Comparison of ENCODE assay signal across 1 cellular context in the genomic region with DNA sequence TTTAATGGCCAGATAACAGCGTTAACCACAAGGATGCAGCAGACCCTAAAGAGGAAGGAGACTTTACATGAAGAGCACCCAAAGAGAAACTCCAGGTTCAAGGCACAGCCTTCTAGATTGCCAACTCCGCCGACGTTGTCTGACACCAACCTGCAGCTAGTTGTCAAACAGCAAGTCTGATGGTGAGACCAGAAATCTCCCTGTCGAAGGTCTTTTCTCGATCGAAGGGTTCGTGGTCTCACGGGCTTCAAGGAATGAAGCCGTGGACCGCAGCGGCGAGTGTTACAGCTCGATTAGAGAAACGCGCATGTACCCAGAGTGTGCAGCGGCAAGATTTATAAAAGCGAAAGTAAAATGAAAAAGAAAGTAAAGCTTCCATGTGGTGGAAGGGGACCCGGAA.
TF ChIP-seq lines count a peak whose summit lies in the region.

No MANE protein-coding gene starts in this region.

TF ChIP-seq in K562, 482 proteins besides CTCF, POLR2A, EP300 and RAD21 (continued from another document):
- no peak for TF ChIP-seq ETV6 (IDR thresholded peaks at IDR 0.05; ENCODE audit: borderline replicate concordance in 1 of 2, low read depth in 2 of 2, low read length in 1 of 2)
- TF ChIP-seq ETV6 (CRISPR knock-in tag; IDR thresholded peaks at IDR 0.05; ENCODE audit: borderline replicate concordance) = no peak
- TF ChIP-seq POLR3G (IDR thresholded peaks at IDR 0.05; ENCODE audit: extremely low read depth, insufficient read length, insufficient replicate concordance) = no peak
- peak; percentile 15; the same call in 1 of the 2 replicates for TF ChIP-seq DPF2 (IDR thresholded peaks at IDR 0.05)
- TF ChIP-seq, protein P1, sequence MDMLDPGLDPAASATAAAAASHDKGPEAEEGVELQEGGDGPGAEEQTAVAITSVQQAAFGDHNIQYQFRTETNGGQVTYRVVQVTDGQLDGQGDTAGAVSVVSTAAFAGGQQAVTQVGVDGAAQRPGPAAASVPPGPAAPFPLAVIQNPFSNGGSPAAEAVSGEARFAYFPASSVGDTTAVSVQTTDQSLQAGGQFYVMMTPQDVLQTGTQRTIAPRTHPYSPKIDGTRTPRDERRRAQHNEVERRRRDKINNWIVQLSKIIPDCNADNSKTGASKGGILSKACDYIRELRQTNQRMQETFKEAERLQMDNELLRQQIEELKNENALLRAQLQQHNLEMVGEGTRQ (CRISPR knock-in tag; IDR thresholded peaks at IDR 0.05) = no peak
- no peak for TF ChIP-seq ZNF76 (CRISPR knock-in tag; IDR thresholded peaks at IDR 0.05; ENCODE audit: borderline replicate concordance)
- peak; percentile 65 for TF ChIP-seq TCF3 (CRISPR knock-in tag; IDR thresholded peaks at IDR 0.05)
